16 cellular contexts compared by ENCODE assay signal in the genomic region with DNA sequence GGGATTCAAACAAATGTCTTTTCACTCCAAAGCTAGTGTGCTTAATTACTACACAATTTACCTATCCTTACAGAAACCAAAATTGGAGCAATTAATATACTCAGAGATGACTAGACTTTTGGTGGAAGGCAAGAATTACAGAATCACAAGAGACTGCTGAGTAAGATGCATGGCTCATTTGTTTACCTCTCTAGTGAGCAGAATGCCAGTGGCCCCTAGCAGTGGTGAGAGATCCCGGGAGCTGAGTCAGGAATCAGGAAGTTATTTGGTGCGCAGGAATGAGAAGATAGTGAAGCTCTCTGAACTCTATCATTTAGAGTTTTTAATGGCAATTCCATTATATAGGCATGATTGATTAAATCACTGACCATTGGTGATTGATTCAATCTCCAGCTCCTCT.
A peak's percentile ranks its signal among the peaks of the same experiment; 100 is the strongest.
DNase-seq lines count a peak whose midpoint lies in the region; ATAC-seq and TF ChIP-seq lines count a peak whose summit lies in the region.
"Had no signal": no experiment of that assay in that cellular context is flagged by ENCODE, and none has a peak within 500 bp of the region (broad histone marks: within the 10 kb centered on the region; RNA-seq: fewer than 3 reads in every experiment).

No MANE protein-coding gene starts in this region.

- intact Hi-C loops in PC-3 (cut with micrococcal nuclease), result no loop called here

- H3F3A ChIP-seq in PC-3 (ENCODE audit: low read length, unreplicated experiment), result no peaks in the 10 kb centered on the region

- H3K27me3 ChIP-seq in PC-3 (ENCODE audit: low read length), result peaks cover 1% of the 10 kb centered on the region; the same call in 1 of the 2 replicates
- H3K27me3 ChIP-seq: body of pancreas, transverse colon had no signal

- no peaks in the 10 kb centered on the region for H3K9me2 ChIP-seq in PC-3 (replicated peaks; ENCODE audit: low read length)

- H3K79me2 ChIP-seq in PC-3 (ENCODE audit: low read length), result no peaks in the 10 kb centered on the region

- BruUV-seq in PC-3 (replicated peaks; lab: Mats Ljungman, UMichigan), result no TSS peak

- no peak overlapping the region for H3K27ac ChIP-seq in PC-3 (ENCODE audit: low read length)
- H3K27ac ChIP-seq: body of pancreas, transverse colon had no signal

- H3K4me1 ChIP-seq in PC-3 (ENCODE audit: insufficient read depth, low read length), result no peaks in the 10 kb centered on the region
- H3K4me1 ChIP-seq: body of pancreas, transverse colon had no signal

- ATAC-seq in PC-3, result no peak
- ATAC-seq in GM18511 (IDR thresholded peaks at IDR 0.05; ENCODE audit: unreplicated experiment), result no peak
- ATAC-seq: body of pancreas; HCT116; stimulated activated memory B cell treated with anti-CD40 and anti-IgM and Interleukin-4, amounts not matched to agents 10 μg/mL and 1 μg/mL and 100 μg/mL, for 72 hours had no signal

- POLR2A ChIA-PET in PC-3 (lab: Charles Lee; ENCODE audit: unreplicated experiment), result no interaction called here

- H2AFZ ChIP-seq in PC-3 (ENCODE audit: low read length), result no peak overlapping the region

- H3K36me3 ChIP-seq in PC-3 (ENCODE audit: low read depth, low read length), result no peaks in the 10 kb centered on the region
- H3K36me3 ChIP-seq: transverse colon had no signal

- H3K4me2 ChIP-seq in PC-3 (ENCODE audit: low read length), result no peak overlapping the region

- CTCF ChIA-PET in PC-3 (lab: Charles Lee), result no interaction called here

- no peak overlapping the region for H3K9ac ChIP-seq in PC-3 (ENCODE audit: low read length)

- peak; percentile 78 for DNase-seq in AG20443 (ENCODE audit: low spot score)
- peak; percentile 33 for DNase-seq in PC-3
- DNase-seq in epithelial cell of esophagus (ENCODE audit: low read depth), result peak; percentile 96
- peak; percentile 69 for DNase-seq in kidney glomerular epithelial cell (lab: John Stamatoyannopoulos, UW)
- DNase-seq in SIG-M5 treated with dmso at 0.1 percent for 504 hours (lab: John Stamatoyannopoulos, UW; ENCODE audit: unreplicated experiment), result no peak
- DNase-seq in SW480 (ENCODE audit: low spot score), result no peak
- DNase-seq in activated naive CD4-positive, alpha-beta T cell treated with anti-CD3 and anti-CD28 coated beads, Interleukin-2, amount 50 U/mL, for 16 hours, result no peak
- DNase-seq: body of pancreas, DMS 273 treated with DMSO at 0.1 percent for 48 hours, NCI-H146, NCI-H510A, small intestine, transverse colon had no signal

- H3K4me3 ChIP-seq in PC-3 (ENCODE audit: low read length) (no peak overlapping the region), epithelial cell of esophagus (ENCODE audit: low read length) (no peak overlapping the region)
- H3K4me3 ChIP-seq: body of pancreas, transverse colon had no signal

- TF ChIP-seq CTCF in PC-3 (conservative IDR thresholded peaks at IDR 0.05; ENCODE audit: low read depth, low read length) (no peak), epithelial cell of esophagus (IDR thresholded peaks at IDR 0.05; ENCODE audit: insufficient read depth, low read depth, low read length, missing control alignments) (no peak)

- no peaks in the 10 kb centered on the region for H4K20me1 ChIP-seq in PC-3 (ENCODE audit: low read length)

- no peaks in the 10 kb centered on the region for H3K9me3 ChIP-seq in PC-3 (ENCODE audit: low read length)
- H3K9me3 ChIP-seq: body of pancreas, transverse colon had no signal

Comparison
In these comparisons a context has a peak if more than half of its experiments do, and no peak if none do; other contexts are left out.
1. DNase-seq: peak in AG20443 (single experiment), PC-3 (single experiment), epithelial cell of esophagus (single experiment) and kidney glomerular epithelial cell (single experiment); none in SIG-M5 treated with dmso at 0.1 percent for 504 hours (single experiment), SW480 (single experiment) and activated naive CD4-positive, alpha-beta T cell treated with anti-CD3 and anti-CD28 coated beads, Interleukin-2, amount 50 U/mL, for 16 hours (single experiment).